7 cellular contexts compared by ENCODE assay signal in genomic region chr12:111184161-111184560, GRCh38.
"Had no signal": no experiment of that assay in that cellular context is flagged by ENCODE, and none has a peak within 500 bp of the region (broad histone marks: within the 10 kb centered on the region; RNA-seq: fewer than 3 reads in every experiment).

No MANE protein-coding gene starts in this region.

- H3K4me2 ChIP-seq: KMS-11 had no signal

- DNase-seq: IMR-90, KBM-7, KG1 had no signal

- H3K4me3 Mint-ChIP-seq: IgD-negative memory B cell had no signal

- H3K4me3 ChIP-seq: K562 had no signal

- H3K27ac ChIP-seq: HL-60, KMS-11 had no signal
